ENCODE assay signal across 20 cellular contexts in the genomic region with DNA sequence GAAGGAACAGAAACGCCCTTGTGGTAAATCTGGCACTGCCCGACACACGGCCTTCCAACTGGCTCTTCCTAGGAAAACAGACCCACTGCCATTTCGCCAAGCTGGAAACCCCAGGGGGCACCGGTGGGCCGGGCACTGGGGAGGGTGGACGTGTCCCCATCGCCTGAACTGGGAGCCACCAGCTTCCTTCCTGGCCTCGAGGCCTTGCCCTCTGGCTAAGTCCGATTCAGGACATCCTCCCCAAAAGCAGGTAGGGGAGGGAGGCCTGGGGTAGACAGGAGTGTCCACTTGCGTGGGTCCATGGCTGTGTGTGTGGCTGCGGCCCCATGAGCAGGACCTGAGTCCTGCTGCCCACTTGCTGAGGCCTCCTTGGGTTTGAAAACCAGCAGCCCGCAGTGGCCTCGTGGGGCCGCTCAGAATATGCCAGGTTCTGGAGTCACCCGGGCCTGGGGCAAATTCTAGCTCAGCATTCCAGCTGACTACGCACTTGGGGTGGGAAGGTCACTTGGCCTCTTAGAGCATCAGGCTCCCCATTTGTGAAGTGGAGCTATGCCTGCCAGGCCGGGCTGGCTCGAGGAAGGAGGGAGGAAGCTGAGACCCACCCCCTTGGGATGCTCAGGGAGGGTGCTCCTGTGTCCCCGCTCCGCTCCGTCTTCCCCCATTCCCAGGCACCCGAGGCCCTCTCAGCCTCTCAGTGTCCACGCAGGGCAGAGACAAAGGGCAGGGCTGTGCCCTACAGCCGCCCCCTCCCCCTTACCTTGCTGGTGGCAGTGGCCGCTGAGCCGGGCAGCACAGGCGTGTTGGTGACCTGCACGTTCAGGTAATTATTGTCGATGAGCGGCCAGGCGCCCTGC. TPM values are rescaled to one million over a fixed set of nuclear protein-coding genes. Genes with fewer than 3 reads are reported as not detected.
DNase-seq lines count a peak whose midpoint lies in the region; ATAC-seq, FAIRE-seq and TF ChIP-seq lines count a peak whose summit lies in the region.
"Had no signal": no experiment of that assay in that cellular context is flagged by ENCODE, and none has a peak within 500 bp of the region (broad histone marks: within the 10 kb centered on the region; RNA-seq: fewer than 3 reads in every experiment).

No MANE protein-coding gene starts in this region.

- H3K9ac ChIP-seq in kidney (ENCODE audit: low read length in 2 of 2) (no peak overlapping the region), stomach smooth muscle (ENCODE audit: low read length in 2 of 2) (no peak overlapping the region)

- H3K27me3 ChIP-seq in psoas muscle (ENCODE audit: insufficient read depth in 3 of 3, low read length in 2 of 3), result no peaks in the 10 kb centered on the region
- H3K27me3 ChIP-seq in stomach smooth muscle (ENCODE audit: control insufficient read depth in 1 of 2, insufficient read depth in 2 of 2, low read length in 2 of 2), result no peaks in the 10 kb centered on the region
- no peaks in the 10 kb centered on the region for H3K27me3 ChIP-seq in body of pancreas
- H3K27me3 ChIP-seq: BE2C had no signal

- ATAC-seq in effector memory CD8-positive, alpha-beta T cell (replicated peaks), result no peak
- peak in 1 of 4 donors; percentile 6 for ATAC-seq in psoas muscle
- ATAC-seq in body of pancreas, result no peak
- ATAC-seq: CD8-positive, alpha-beta T cell had no signal

- no peak overlapping the region for H3K4me3 Mint-ChIP-seq in effector memory CD8-positive, alpha-beta T cell
- H3K4me3 Mint-ChIP-seq: CD14-positive monocyte; CD8-positive, alpha-beta T cell; HFFc6 had no signal

- TF ChIP-seq POLR2A in body of pancreas (IDR thresholded peaks at IDR 0.05), result no peak

- H3K36me3 ChIP-seq in kidney (ENCODE audit: control insufficient read depth in 1 of 2, insufficient read depth in 2 of 2, low read length in 2 of 2) (no peaks in the 10 kb centered on the region), psoas muscle (ENCODE audit: insufficient read depth in 1 of 2, low read depth in 1 of 2) (peaks cover 0 to 83% of the 10 kb centered on the region in 2 donors), stomach smooth muscle (ENCODE audit: control insufficient read depth in 2 of 2, insufficient read depth in 2 of 2, low read length in 2 of 2) (peaks cover 42 to 55% of the 10 kb centered on the region in 2 donors), body of pancreas (replicated peaks in 1 of 2; ENCODE audit: insufficient read depth in 1 of 2, low read depth in 2 of 2) (no peaks in the 10 kb centered on the region)
- H3K36me3 ChIP-seq: BE2C had no signal

- DNase-seq in effector memory CD8-positive, alpha-beta T cell, result no peak
- DNase-seq in kidney, result peak; percentile 49
- DNase-seq in psoas muscle, result no peak
- DNase-seq in LoVo (ENCODE audit: low spot score), result no peak
- DNase-seq in NCI-H748 treated with DMSO at 0.1 percent for 48 hours (lab: John Stamatoyannopoulos, UW), result no peak
- DNase-seq in body of pancreas, result no peak
- DNase-seq: BE2C; CD8-positive, alpha-beta T cell; COR-L47; DND-41; GDM1; GOT3; HCEC 1CT; HFFc6 had no signal

- peaks cover 0 to 1% of the 10 kb centered on the region in 2 donors for H3K9me3 Mint-ChIP-seq in effector memory CD8-positive, alpha-beta T cell
- H3K9me3 Mint-ChIP-seq: CD8-positive, alpha-beta T cell; HFFc6 had no signal

- TF ChIP-seq CTCF in kidney (IDR thresholded peaks at IDR 0.05; ENCODE audit: borderline replicate concordance, extremely low read depth, insufficient read depth) (no peak), psoas muscle (IDR thresholded peaks at IDR 0.05) (no peak), body of pancreas (IDR thresholded peaks at IDR 0.05) (no peak)

- WGBS in psoas muscle, 3 donors, result 60 to 76% (median 64%) methylated on average over 32 of the region's 32 CpGs
- WGBS in body of pancreas, 2 donors, result 86 to 93% methylated on average over 12 to 27 of the region's 32 CpGs

- H3K4me3 ChIP-seq in kidney (ENCODE audit: low read length in 2 of 2), result no peak overlapping the region
- no peak overlapping the region for H3K4me3 ChIP-seq in psoas muscle
- no peak overlapping the region for H3K4me3 ChIP-seq in stomach smooth muscle (ENCODE audit: low read length in 2 of 2)
- no peak overlapping the region for H3K4me3 ChIP-seq in body of pancreas
- H3K4me3 ChIP-seq: A549 had no signal

- H3K9me3 ChIP-seq in kidney (ENCODE audit: control insufficient read depth in 1 of 2, low read length in 2 of 2) (peaks cover 0 to 2% of the 10 kb centered on the region in 2 donors), psoas muscle (no peaks in the 10 kb centered on the region), stomach smooth muscle (ENCODE audit: control insufficient read depth in 2 of 2, low read length in 2 of 2) (peaks cover 0 to 2% of the 10 kb centered on the region in 2 donors), body of pancreas (peaks cover 0 to 2% (median 0%) of the 10 kb centered on the region in 3 donors)
- H3K9me3 ChIP-seq: A549, BE2C had no signal

- peaks cover 11% of the 10 kb centered on the region in 2 donors for H3K27me3 Mint-ChIP-seq in effector memory CD8-positive, alpha-beta T cell

- H3K27ac ChIP-seq in kidney (ENCODE audit: low read depth in 2 of 2, low read length in 2 of 2) (no peak overlapping the region), psoas muscle (peak overlapping the region; percentile 46), stomach smooth muscle (ENCODE audit: low read length) (peak overlapping the region; percentile 73), body of pancreas (no peak overlapping the region)
- H3K27ac ChIP-seq: A549, HL-60 had no signal

- H3K36me3 Mint-ChIP-seq in effector memory CD8-positive, alpha-beta T cell (ENCODE audit: insufficient read depth), result peaks cover 1% of the 10 kb centered on the region
- H3K36me3 Mint-ChIP-seq: CD8-positive, alpha-beta T cell had no signal

- intact Hi-C loops in kidney (cut with DNase I), result no loop called here
- intact Hi-C loops in psoas muscle (cut with DNase I), result no loop called here
- intact Hi-C loops in body of pancreas (cut with DNase I), result no loop called here

- peaks cover 35 to 38% of the 10 kb centered on the region in 2 donors for H3K4me1 Mint-ChIP-seq in effector memory CD8-positive, alpha-beta T cell (ENCODE audit: low read depth in 2 of 2)

- peak overlapping the region; percentile 89 to 92 for H3K27ac Mint-ChIP-seq in effector memory CD8-positive, alpha-beta T cell
- H3K27ac Mint-ChIP-seq: CD14-positive monocyte; CD8-positive, alpha-beta T cell; HFFc6 had no signal

- FAIRE-seq in kidney (lab: Jason Lieb, UNC), result no peak
- FAIRE-seq: A549, GM12892, GM19239 had no signal

- no peaks in the 10 kb centered on the region for H3K4me1 ChIP-seq in kidney (ENCODE audit: control insufficient read depth in 1 of 2, insufficient read depth in 1 of 2, low read depth in 1 of 2, low read length in 2 of 2)
- peaks cover 9% of the 10 kb centered on the region for H3K4me1 ChIP-seq in psoas muscle
- H3K4me1 ChIP-seq in stomach smooth muscle (ENCODE audit: control insufficient read depth, insufficient read depth, low read length), result peaks cover 88% of the 10 kb centered on the region
- H3K4me1 ChIP-seq in body of pancreas, result no peaks in the 10 kb centered on the region
- H3K4me1 ChIP-seq: A549, BE2C had no signal

RNA-seq across cellular contexts. Expression of a gene that starts 37.5 kb away (rescaled TPM):
- total RNA-seq in kidney, result 4.7 TPM
- polyA plus RNA-seq in kidney (ENCODE audit: insufficient read depth, low read depth, low replicate concordance), result 4.4 TPM
- total RNA-seq in psoas muscle, result 100 to 1,000 TPM in 2 of 4 donors, 10 to 100 TPM in 2; 45.8 to 217 (median 103) TPM
- 100 to 1,000 TPM in 2 of 3 donors, 10 to 100 TPM in 1; 39.2 to 187 (median 129) TPM for polyA plus RNA-seq in psoas muscle
- 1 to 10 TPM; 8.8 to 9.2 TPM for total RNA-seq in body of pancreas

Comparison
In these comparisons a context has a peak if more than half of its experiments do, and no peak if none do; other contexts are left out.
1. H3K27ac ChIP-seq: peak in psoas muscle (single experiment) and stomach smooth muscle (single experiment); none in kidney (0 of 2) and body of pancreas (0 of 4).